Comparison of ENCODE assay signal across 8 cellular contexts in genomic region chr10:24513155-24513554, GRCh38.
A peak's percentile ranks its signal among the peaks of the same experiment; 100 is the strongest.
DNase-seq lines count a peak whose midpoint lies in the region; ATAC-seq and TF ChIP-seq lines count a peak whose summit lies in the region.

No MANE protein-coding gene starts in this region.

- DNase-seq in GM03348 (ENCODE audit: low spot score) (peak; percentile 43), SK-MEL-5 (ENCODE audit: low read depth, low spot score) (peak; percentile 47), glomerular visceral epithelial cell (ENCODE audit: extremely low spot score) (peak; percentile 14), retina (no peak), NCI-H146 treated with DMSO at 0.1 percent for 48 hours (lab: John Stamatoyannopoulos, UW; ENCODE audit: unreplicated experiment) (no peak)

- ATAC-seq in GM18520 (IDR thresholded peaks at IDR 0.05; ENCODE audit: unreplicated experiment) = no peak
- no peak for ATAC-seq in HG03159 (IDR thresholded peaks at IDR 0.05; ENCODE audit: unreplicated experiment)

- in situ Hi-C loops in SK-MEL-5 (cut with HindIII; ENCODE audit: low pct_unique_long_range_greater_than_20kb, low sequenced_read_pairs) = no loop called here

- peak; percentile 56 for TF ChIP-seq CTCF in 22Rv1 (IDR thresholded peaks at IDR 0.05)

- H3K27ac ChIP-seq in 22Rv1 = no peak overlapping the region

Comparison
In these comparisons a context has a peak if more than half of its experiments do, and no peak if none do; other contexts are left out.
1. DNase-seq: peak in GM03348 (single experiment), SK-MEL-5 (single experiment) and glomerular visceral epithelial cell (single experiment); none in retina (single experiment) and NCI-H146 treated with DMSO at 0.1 percent for 48 hours (single experiment).